1 cellular context compared by ENCODE assay signal in genomic region chr20:47886454-47887041, GRCh38.
TF ChIP-seq lines count a peak whose summit lies in the region.

No MANE protein-coding gene starts in this region.

TF ChIP-seq in HepG2, 621 proteins besides CTCF, POLR2A, EP300 and RAD21 (continued from another document and continues in another):
- TF ChIP-seq, protein P1, sequence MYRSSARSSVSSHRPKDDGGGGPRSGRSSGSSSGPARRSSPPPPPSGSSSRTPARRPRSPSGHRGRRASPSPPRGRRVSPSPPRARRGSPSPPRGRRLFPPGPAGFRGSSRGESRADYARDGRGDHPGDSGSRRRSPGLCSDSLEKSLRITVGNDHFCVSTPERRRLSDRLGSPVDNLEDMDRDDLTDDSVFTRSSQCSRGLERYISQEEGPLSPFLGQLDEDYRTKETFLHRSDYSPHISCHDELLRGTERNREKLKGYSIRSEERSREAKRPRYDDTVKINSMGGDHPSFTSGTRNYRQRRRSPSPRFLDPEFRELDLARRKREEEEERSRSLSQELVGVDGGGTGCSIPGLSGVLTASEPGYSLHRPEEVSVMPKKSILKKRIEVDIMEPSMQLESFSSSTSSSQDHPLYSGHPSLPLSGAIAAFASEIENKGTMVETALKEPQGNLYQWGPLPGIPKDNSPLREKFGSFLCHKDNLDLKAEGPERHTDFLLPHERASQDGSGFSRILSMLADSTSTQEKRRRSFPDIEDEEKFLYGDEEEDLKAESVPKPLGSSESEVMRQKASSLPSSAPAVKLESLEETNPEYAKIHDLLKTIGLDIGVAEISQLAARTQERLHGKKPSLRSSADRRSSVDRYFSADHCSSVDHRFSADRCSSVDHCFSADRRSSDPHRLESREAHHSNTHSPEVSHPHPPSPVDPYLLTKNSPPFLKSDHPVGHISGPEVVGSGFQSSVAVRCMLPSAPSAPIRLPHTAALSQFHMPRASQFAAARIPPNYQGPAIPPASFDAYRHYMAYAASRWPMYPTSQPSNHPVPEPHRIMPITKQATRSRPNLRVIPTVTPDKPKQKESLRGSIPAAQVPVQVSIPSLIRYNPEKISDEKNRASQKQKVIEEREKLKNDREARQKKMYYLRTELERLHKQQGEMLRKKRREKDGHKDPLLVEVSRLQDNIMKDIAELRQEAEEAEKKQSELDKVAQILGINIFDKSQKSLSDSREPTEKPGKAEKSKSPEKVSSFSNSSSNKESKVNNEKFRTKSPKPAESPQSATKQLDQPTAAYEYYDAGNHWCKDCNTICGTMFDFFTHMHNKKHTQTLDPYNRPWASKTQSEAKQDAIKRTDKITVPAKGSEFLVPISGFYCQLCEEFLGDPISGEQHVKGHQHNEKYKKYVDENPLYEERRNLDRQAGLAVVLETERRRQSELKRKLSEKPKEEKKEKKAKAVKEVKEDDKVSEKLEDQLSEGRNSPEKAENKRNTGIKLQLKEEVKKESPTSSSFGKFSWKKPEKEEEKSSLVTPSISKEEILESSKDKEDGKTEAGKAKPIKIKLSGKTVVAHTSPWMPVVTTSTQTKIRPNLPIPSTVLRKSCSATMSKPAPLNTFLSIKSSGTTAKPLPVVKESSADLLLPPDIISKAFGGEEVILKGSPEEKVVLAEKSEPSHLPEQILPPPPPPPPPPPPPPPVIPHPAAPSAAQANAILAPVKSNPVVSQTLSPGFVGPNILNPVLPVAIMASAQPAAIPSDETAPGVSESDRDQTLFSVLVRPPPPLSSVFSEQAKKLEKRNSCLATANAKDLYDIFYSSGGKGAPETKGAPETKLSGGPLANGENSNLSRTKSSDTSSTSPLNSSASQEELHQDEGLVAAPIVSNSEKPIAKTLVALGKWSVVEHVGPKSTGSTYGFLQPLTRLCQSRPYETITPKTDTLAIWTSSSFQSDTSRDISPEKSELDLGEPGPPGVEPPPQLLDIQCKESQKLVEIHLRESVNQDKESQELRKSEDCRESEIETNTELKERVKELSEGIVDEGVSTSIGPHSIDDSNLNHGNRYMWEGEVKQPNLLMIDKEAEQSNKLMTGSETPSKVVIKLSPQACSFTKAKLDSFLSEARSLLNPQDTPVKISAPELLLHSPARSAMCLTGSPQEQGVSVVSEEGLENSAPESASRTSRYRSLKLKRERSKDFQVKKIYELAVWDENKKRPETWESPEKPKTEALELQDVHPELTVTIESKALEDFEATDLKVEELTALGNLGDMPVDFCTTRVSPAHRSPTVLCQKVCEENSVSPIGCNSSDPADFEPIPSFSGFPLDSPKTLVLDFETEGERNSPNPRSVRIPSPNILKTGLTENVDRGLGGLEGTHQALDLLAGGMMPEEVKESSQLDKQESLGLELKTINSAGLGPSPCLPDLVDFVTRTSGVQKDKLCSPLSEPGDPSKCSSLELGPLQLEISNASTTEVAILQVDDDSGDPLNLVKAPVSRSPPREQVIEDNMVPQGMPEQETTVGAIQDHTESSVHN (CRISPR knock-in tag; IDR thresholded peaks at IDR 0.05): no peak
- no peak for TF ChIP-seq ZSCAN31 (CRISPR knock-in tag; IDR thresholded peaks at IDR 0.05; ENCODE audit: low read depth)
- no peak for TF ChIP-seq BORCS8-MEF2B (CRISPR knock-in tag; IDR thresholded peaks at IDR 0.05)
- TF ChIP-seq, protein P2, sequence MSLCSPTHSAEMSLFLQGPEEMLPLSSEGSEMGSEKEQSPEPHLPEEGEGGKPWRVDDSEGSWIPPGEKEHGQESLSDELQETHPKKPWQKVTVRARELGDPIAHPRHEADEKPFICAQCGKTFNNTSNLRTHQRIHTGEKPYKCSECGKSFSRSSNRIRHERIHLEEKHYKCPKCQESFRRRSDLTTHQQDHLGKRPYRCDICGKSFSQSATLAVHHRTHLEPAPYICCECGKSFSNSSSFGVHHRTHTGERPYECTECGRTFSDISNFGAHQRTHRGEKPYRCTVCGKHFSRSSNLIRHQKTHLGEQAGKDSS (CRISPR knock-in tag; IDR thresholded peaks at IDR 0.05; ENCODE audit: borderline replicate concordance, low read depth): peak; percentile 59; the same call in 1 of the 2 replicates
- TF ChIP-seq TFDP1 (CRISPR knock-in tag; IDR thresholded peaks at IDR 0.05; ENCODE audit: borderline replicate concordance): no peak
- no peak for TF ChIP-seq ZFP82 (CRISPR knock-in tag; IDR thresholded peaks at IDR 0.05; ENCODE audit: borderline replicate concordance)
- 0 out of 2 replicates have a peak, but pooled peaks have one; percentile 43 for TF ChIP-seq ZNF136 (CRISPR knock-in tag; IDR thresholded peaks at IDR 0.05; ENCODE audit: low read depth)
- TF ChIP-seq ZNF703 (CRISPR knock-in tag; IDR thresholded peaks at IDR 0.05; ENCODE audit: borderline replicate concordance): no peak
- TF ChIP-seq RBFOX2 (IDR thresholded peaks at IDR 0.05; ENCODE audit: low read depth, low read length): no peak
- TF ChIP-seq SP1 (IDR thresholded peaks at IDR 0.05): no peak
- no peak for TF ChIP-seq SP1 (CRISPR knock-in tag; IDR thresholded peaks at IDR 0.05)
- TF ChIP-seq PREB (CRISPR knock-in tag; IDR thresholded peaks at IDR 0.05): no peak
- no peak for TF ChIP-seq ZFY (CRISPR knock-in tag; IDR thresholded peaks at IDR 0.05)
- TF ChIP-seq ZBTB1 (CRISPR knock-in tag; IDR thresholded peaks at IDR 0.05; ENCODE audit: borderline replicate concordance): no peak
- TF ChIP-seq FOXK1 (CRISPR knock-in tag; IDR thresholded peaks at IDR 0.05; ENCODE audit: borderline replicate concordance, low read depth): no peak
- TF ChIP-seq RCOR2 (CRISPR knock-in tag; IDR thresholded peaks at IDR 0.05): no peak
- no peak for TF ChIP-seq PHF8 (CRISPR knock-in tag; IDR thresholded peaks at IDR 0.05)
- no peak for TF ChIP-seq ZFP36L2 (CRISPR knock-in tag; IDR thresholded peaks at IDR 0.05)
- TF ChIP-seq PPARG (CRISPR knock-in tag; conservative IDR thresholded peaks at IDR 0.05): no peak
- TF ChIP-seq ZNF331 (CRISPR knock-in tag; IDR thresholded peaks at IDR 0.05): peak; percentile 44; the same call in 1 of the 2 replicates
- TF ChIP-seq ZNF577 (CRISPR knock-in tag; IDR thresholded peaks at IDR 0.05; ENCODE audit: borderline replicate concordance, low read depth): no peak
- TF ChIP-seq MLXIP (CRISPR knock-in tag; IDR thresholded peaks at IDR 0.05; ENCODE audit: borderline replicate concordance): no peak
- TF ChIP-seq ZNF710 (CRISPR knock-in tag; IDR thresholded peaks at IDR 0.05; ENCODE audit: borderline replicate concordance): no peak
- TF ChIP-seq TBX2 (CRISPR knock-in tag; IDR thresholded peaks at IDR 0.05; ENCODE audit: borderline replicate concordance): peak; percentile 22; the same call in 1 of the 2 replicates
- TF ChIP-seq ZNF333 (CRISPR knock-in tag; IDR thresholded peaks at IDR 0.05; ENCODE audit: borderline replicate concordance): no peak
- TF ChIP-seq PRDM10 (CRISPR knock-in tag; IDR thresholded peaks at IDR 0.05; ENCODE audit: low read depth): peak; percentile 86
- no peak for TF ChIP-seq HNRNPH1 (optimal IDR thresholded peaks at IDR 0.05; ENCODE audit: low read depth, low read length)
- no peak for TF ChIP-seq ZNF720 (CRISPR knock-in tag; IDR thresholded peaks at IDR 0.05)
- 0 out of 2 replicates have a peak, but pooled peaks have one; percentile 43 for TF ChIP-seq NFIB (CRISPR knock-in tag; IDR thresholded peaks at IDR 0.05; ENCODE audit: borderline replicate concordance)
- TF ChIP-seq SMAD1 (CRISPR knock-in tag; IDR thresholded peaks at IDR 0.05; ENCODE audit: borderline replicate concordance, low read depth): 0 out of 2 replicates have a peak, but pooled peaks have one; percentile 55
